ENCODE assay signal across 25 cellular contexts in the genomic region with DNA sequence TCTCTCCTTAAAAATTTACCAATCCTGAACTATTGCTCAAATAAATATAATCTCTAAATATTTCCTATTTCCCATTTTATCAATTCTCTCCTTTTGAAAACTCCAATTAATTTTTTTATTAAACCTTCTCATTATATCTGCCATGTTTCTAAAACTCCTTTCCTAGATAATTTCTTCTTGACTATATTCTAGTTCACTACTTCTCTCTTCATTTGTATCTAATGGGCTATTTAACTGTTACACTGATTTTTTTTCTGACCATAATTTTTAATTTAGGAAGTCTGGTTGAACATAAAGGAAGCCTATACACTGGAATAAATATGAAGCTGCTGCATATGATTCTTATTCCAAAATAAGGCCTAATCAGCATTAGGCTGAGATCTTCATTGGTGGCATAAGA.
DNase-seq lines count a peak whose midpoint lies in the region; ATAC-seq lines count a peak whose summit lies in the region.
"Had no signal": no experiment of that assay in that cellular context is flagged by ENCODE, and none has a peak within 500 bp of the region (broad histone marks: within the 10 kb centered on the region; RNA-seq: fewer than 3 reads in every experiment).

No MANE protein-coding gene starts in this region.

- H3K27me3 Mint-ChIP-seq in activated T-cell treated with anti-CD3 and anti-CD28 coated beads, Interleukin-2, amount 50 U/mL, for 72 hours (ENCODE audit: low read depth), result no peaks in the 10 kb centered on the region
- no peaks in the 10 kb centered on the region for H3K27me3 Mint-ChIP-seq in activated T-cell treated with anti-CD3 and anti-CD28 coated beads, Interleukin-2, amount 50 U/mL, for 24 hours
- no peaks in the 10 kb centered on the region for H3K27me3 Mint-ChIP-seq in central memory CD8-positive, alpha-beta T cell
- H3K27me3 Mint-ChIP-seq: CD4-positive, alpha-beta memory T cell; CD4-positive, CD25-positive, alpha-beta regulatory T cell had no signal

- H3K9ac ChIP-seq in adipocyte (ENCODE audit: low read length), result no peak overlapping the region
- H3K9ac ChIP-seq: BLaER1 had no signal

- no peaks in the 10 kb centered on the region for H3K27me3 ChIP-seq in adipocyte (replicated peaks; ENCODE audit: control insufficient read depth, insufficient read depth, low read length)
- H3K27me3 ChIP-seq: BE2C, BLaER1 had no signal

- peaks cover 21 to 24% of the 10 kb centered on the region in 2 donors for H3K9me3 Mint-ChIP-seq in activated T-cell treated with anti-CD3 and anti-CD28 coated beads, Interleukin-2, amount 50 U/mL, for 72 hours
- peaks cover 51% of the 10 kb centered on the region for H3K9me3 Mint-ChIP-seq in activated T-cell treated with anti-CD3 and anti-CD28 coated beads, Interleukin-2, amount 50 U/mL, for 24 hours
- H3K9me3 Mint-ChIP-seq in central memory CD8-positive, alpha-beta T cell, result peaks cover 36% of the 10 kb centered on the region

- no peaks in the 10 kb centered on the region for H3K4me1 ChIP-seq in adipocyte (ENCODE audit: control insufficient read depth, insufficient read depth, low read length)
- H3K4me1 ChIP-seq: A549, BE2C, BLaER1 had no signal

- H3K36me3 Mint-ChIP-seq in activated T-cell treated with anti-CD3 and anti-CD28 coated beads, Interleukin-2, amount 50 U/mL, for 72 hours (ENCODE audit: insufficient read depth in 2 of 2), result peaks cover 11 to 32% of the 10 kb centered on the region in 2 donors
- peaks cover 29% of the 10 kb centered on the region for H3K36me3 Mint-ChIP-seq in activated T-cell treated with anti-CD3 and anti-CD28 coated beads, Interleukin-2, amount 50 U/mL, for 24 hours (ENCODE audit: low read depth)
- H3K36me3 Mint-ChIP-seq in central memory CD8-positive, alpha-beta T cell (ENCODE audit: insufficient read depth), result peaks cover 6% of the 10 kb centered on the region
- H3K36me3 Mint-ChIP-seq: CD14-positive monocyte had no signal

- peak overlapping the region; percentile 13 for H3K4me3 ChIP-seq in adipocyte (ENCODE audit: low read length)
- H3K4me3 ChIP-seq: A549, BLaER1, GM12878 had no signal

- H3K36me3 ChIP-seq in adipocyte (ENCODE audit: control insufficient read depth, insufficient read depth, low read length, severe bottlenecking), result no peaks in the 10 kb centered on the region
- H3K36me3 ChIP-seq: BE2C, BLaER1 had no signal

- DNase-seq in activated T-cell treated with anti-CD3 and anti-CD28 coated beads, Interleukin-2, amount 50 U/mL, for 72 hours, result no peak
- no peak for DNase-seq in activated T-cell treated with anti-CD3 and anti-CD28 coated beads, Interleukin-2, amount 50 U/mL, for 24 hours
- DNase-seq in adipocyte (ENCODE audit: low read depth), result no peak
- DNase-seq in central memory CD8-positive, alpha-beta T cell (ENCODE audit: low spot score in 2 of 2), result no peak
- DNase-seq in AG08395 (ENCODE audit: low spot score), result no peak
- no peak for DNase-seq in posterior cingulate gyrus
- DNase-seq: 8988T; BE2C; C1 segment of cervical spinal cord; CD4-positive, alpha-beta memory T cell; CD4-positive, CD25-positive, alpha-beta regulatory T cell; CD8-positive, alpha-beta memory T cell; COR-L47; DMS 273 treated with DMSO at 0.1 percent for 48 hours; DMS153; DMS53; DMS79; DND-41; EL; GDM1 had no signal

- H3K4me1 Mint-ChIP-seq in activated T-cell treated with anti-CD3 and anti-CD28 coated beads, Interleukin-2, amount 50 U/mL, for 72 hours (ENCODE audit: low read depth), result no peaks in the 10 kb centered on the region
- no peaks in the 10 kb centered on the region for H3K4me1 Mint-ChIP-seq in activated T-cell treated with anti-CD3 and anti-CD28 coated beads, Interleukin-2, amount 50 U/mL, for 24 hours (ENCODE audit: low read depth)
- no peaks in the 10 kb centered on the region for H3K4me1 Mint-ChIP-seq in central memory CD8-positive, alpha-beta T cell
- H3K4me1 Mint-ChIP-seq: CD14-positive monocyte; CD4-positive, alpha-beta memory T cell; CD4-positive, CD25-positive, alpha-beta regulatory T cell; CD8-positive, alpha-beta memory T cell had no signal

- H3K9me3 ChIP-seq in adipocyte (ENCODE audit: control insufficient read depth, low read length), result peaks cover 44% of the 10 kb centered on the region
- H3K9me3 ChIP-seq: BE2C had no signal

- H3K27ac Mint-ChIP-seq in activated T-cell treated with anti-CD3 and anti-CD28 coated beads, Interleukin-2, amount 50 U/mL, for 72 hours, result peak overlapping the region; percentile 5
- no peak overlapping the region for H3K27ac Mint-ChIP-seq in activated T-cell treated with anti-CD3 and anti-CD28 coated beads, Interleukin-2, amount 50 U/mL, for 24 hours
- H3K27ac Mint-ChIP-seq in central memory CD8-positive, alpha-beta T cell (ENCODE audit: low read depth), result peak overlapping the region; percentile 50
- H3K27ac Mint-ChIP-seq: CD14-positive monocyte; CD8-positive, alpha-beta memory T cell had no signal

- H3K4me3 Mint-ChIP-seq in activated T-cell treated with anti-CD3 and anti-CD28 coated beads, Interleukin-2, amount 50 U/mL, for 72 hours, result no peak overlapping the region
- H3K4me3 Mint-ChIP-seq in activated T-cell treated with anti-CD3 and anti-CD28 coated beads, Interleukin-2, amount 50 U/mL, for 24 hours, result no peak overlapping the region
- no peak overlapping the region for H3K4me3 Mint-ChIP-seq in central memory CD8-positive, alpha-beta T cell
- H3K4me3 Mint-ChIP-seq: CD14-positive monocyte; CD8-positive, alpha-beta memory T cell had no signal

- intact Hi-C loops in posterior cingulate gyrus (cut with DNase I), result no loop called here

- ATAC-seq in activated T-cell treated with anti-CD3 and anti-CD28 coated beads, Interleukin-2, amount 50 U/mL, for 72 hours (replicated peaks in 1 of 2), result no peak
- no peak for ATAC-seq in central memory CD8-positive, alpha-beta T cell (replicated peaks; ENCODE audit: extremely low read depth, poor library complexity, severe bottlenecking)
- ATAC-seq in GM19463 (IDR thresholded peaks at IDR 0.05; ENCODE audit: unreplicated experiment), result no peak
- ATAC-seq: A549, GM12878 had no signal
